Comparison of ENCODE assay signal across 8 cellular contexts in genomic region chr17:28228109-28228840, GRCh38.
A peak's percentile ranks its signal among the peaks of the same experiment; 100 is the strongest.
DNase-seq lines count a peak whose midpoint lies in the region; ATAC-seq and TF ChIP-seq lines count a peak whose summit lies in the region.

No MANE protein-coding gene starts in this region.

- intact Hi-C loops in Panc1 (cut with micrococcal nuclease; ENCODE audit: unreplicated experiment), result no loop called here

- H3K4me1 ChIP-seq in Panc1 (ENCODE audit: control insufficient read depth, insufficient read depth, low read length), result no peaks in the 10 kb centered on the region

- H3K27ac Mint-ChIP-seq in endothelial cell (ENCODE audit: unreplicated experiment), result peak overlapping the region; percentile 84
- H3K27ac Mint-ChIP-seq in neural crest cell (ENCODE audit: unreplicated experiment), result peak overlapping the region; percentile 78

- H3K4me1 Mint-ChIP-seq in endothelial cell (ENCODE audit: unreplicated experiment), result peaks cover 18% of the 10 kb centered on the region
- H3K4me1 Mint-ChIP-seq in neural crest cell, result peaks cover 17% of the 10 kb centered on the region

- H3K36me3 ChIP-seq in Panc1 (ENCODE audit: control insufficient read depth, insufficient read depth, low read length), result no peaks in the 10 kb centered on the region

- peak overlapping the region; percentile 40 to 71 for H3K4me3 ChIP-seq in Panc1 (ENCODE audit: low read depth in 2 of 2, low read length in 2 of 2)

- BruUV-seq in Panc1 (replicated peaks; lab: Mats Ljungman, UMichigan), result no TSS peak

- H3K9me3 ChIP-seq in Panc1 (ENCODE audit: control insufficient read depth, insufficient read depth, low read depth, low read length), result no peaks in the 10 kb centered on the region

- peaks cover 3% of the 10 kb centered on the region; the same call in 1 of the 2 replicates for H3K27me3 ChIP-seq in Panc1 (ENCODE audit: control insufficient read depth, insufficient read depth, low read length)

- CTCF ChIA-PET in Panc1 (lab: Charles Lee), result no interaction called here

- H3K27ac ChIP-seq in Panc1 (ENCODE audit: low read length), result peak overlapping the region; percentile 4

- no peak for TF ChIP-seq POLR2A in GM18505 (IDR thresholded peaks at IDR 0.05; ENCODE audit: borderline replicate concordance, extremely low read depth, insufficient read depth, insufficient read length)

- POLR2A ChIA-PET in Panc1 (lab: Charles Lee), result no interaction called here

- in situ Hi-C loops in Panc1 (cut with HindIII; ENCODE audit: low pct_unique_long_range_greater_than_20kb, low sequenced_read_pairs), result no loop called here

- no peaks in the 10 kb centered on the region for H3K9me3 Mint-ChIP-seq in endothelial cell (ENCODE audit: unreplicated experiment)
- no peaks in the 10 kb centered on the region for H3K9me3 Mint-ChIP-seq in neural crest cell

- ATAC-seq in Panc1 (peak; percentile 50), GM18505 (IDR thresholded peaks at IDR 0.05; ENCODE audit: unreplicated experiment) (no peak)

- peak; percentile 43 for TF ChIP-seq CTCF in Panc1 (IDR thresholded peaks at IDR 0.05)
- no peak for TF ChIP-seq CTCF in endothelial cell (IDR thresholded peaks at IDR 0.05; ENCODE audit: unreplicated experiment)
- peak; percentile 51 for TF ChIP-seq CTCF in neural crest cell (conservative IDR thresholded peaks at IDR 0.05)

- H3K27me3 Mint-ChIP-seq in endothelial cell (ENCODE audit: unreplicated experiment) (peaks cover 8% of the 10 kb centered on the region), neural crest cell (ENCODE audit: low read depth) (peaks cover 32% of the 10 kb centered on the region)

- peaks cover 5% of the 10 kb centered on the region for H3K36me3 Mint-ChIP-seq in endothelial cell (ENCODE audit: low read depth, unreplicated experiment)
- no peaks in the 10 kb centered on the region for H3K36me3 Mint-ChIP-seq in neural crest cell (ENCODE audit: low read depth)

- H3K4me3 Mint-ChIP-seq in endothelial cell (ENCODE audit: unreplicated experiment) (peak overlapping the region; percentile 94), neural crest cell (peak overlapping the region; percentile 93)

- DNase-seq in DMS114 treated with DMSO at 0.1 percent for 48 hours (lab: John Stamatoyannopoulos, UW; ENCODE audit: unreplicated experiment), result peak; percentile 21
- DNase-seq in Panc1 (ENCODE audit: low read depth, low spot score), result no peak
- peak; percentile 27 for DNase-seq in endothelial cell (ENCODE audit: low spot score)
- DNase-seq in neural crest cell (ENCODE audit: low read depth, low spot score), result no peak
- no peak for DNase-seq in mesenteric fat pad (ENCODE audit: low spot score)
- no peak for DNase-seq in DMS79 (lab: John Stamatoyannopoulos, UW)
- DNase-seq in HCEC 1CT, result no peak

Comparison
In these comparisons a context has a peak if more than half of its experiments do, and no peak if none do; other contexts are left out.
1. DNase-seq: peak in DMS114 treated with DMSO at 0.1 percent for 48 hours (single experiment) and endothelial cell (single experiment); none in Panc1 (single experiment), neural crest cell (single experiment), mesenteric fat pad (single experiment), DMS79 (single experiment) and HCEC 1CT (single experiment).